In the genomic region with DNA sequence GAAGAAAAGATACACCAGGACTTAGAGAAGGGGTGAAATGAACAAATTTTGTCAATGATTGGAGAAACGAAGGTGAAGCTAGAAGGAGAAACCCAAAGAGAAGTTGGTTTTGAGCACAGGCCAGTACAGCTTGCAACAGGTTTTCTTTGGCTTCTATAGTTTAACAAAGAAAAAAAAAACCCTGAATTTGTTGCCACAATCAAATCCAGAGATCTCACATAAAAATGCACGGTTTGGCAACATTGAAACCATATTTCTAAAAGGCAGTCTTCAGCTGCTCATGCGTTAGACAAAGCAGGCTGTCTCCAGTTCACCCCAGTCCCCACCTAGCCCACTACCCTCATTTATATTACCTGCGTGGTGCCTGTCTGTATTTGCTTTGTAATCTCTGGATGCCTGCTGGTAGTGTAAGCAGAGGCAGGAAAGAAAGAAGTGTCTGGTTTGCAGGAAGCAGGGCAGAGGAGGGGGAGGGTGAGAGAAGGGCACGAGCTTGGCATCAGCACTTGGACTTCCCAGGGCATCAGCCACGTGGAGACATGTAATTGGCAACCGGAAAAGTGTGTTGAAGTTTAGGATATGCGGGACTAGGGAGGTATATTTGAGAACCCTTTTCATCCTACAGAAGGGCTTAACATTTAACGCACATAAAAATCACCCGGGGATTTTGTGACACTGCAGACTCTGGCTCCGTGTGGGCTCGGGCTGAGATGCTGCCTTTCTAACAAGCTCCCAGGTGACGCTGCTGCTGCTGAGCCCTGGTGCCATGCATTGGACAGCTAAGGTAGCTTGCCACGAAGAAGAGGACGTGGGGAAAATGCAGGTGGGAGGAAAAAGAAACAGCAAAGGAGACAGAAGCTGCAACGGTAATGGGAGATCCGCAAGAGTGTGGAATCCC, we compare ENCODE assay signal across 13 cellular contexts. TPM values are rescaled to one million over a fixed set of nuclear protein-coding genes. Genes with fewer than 3 reads are reported as not detected.
DNase-seq lines count a peak whose midpoint lies in the region; ATAC-seq and TF ChIP-seq lines count a peak whose summit lies in the region.
"Had no signal": no experiment of that assay in that cellular context is flagged by ENCODE, and none has a peak within 500 bp of the region (broad histone marks: within the 10 kb centered on the region; RNA-seq: fewer than 3 reads in every experiment).

No MANE protein-coding gene starts in this region.

- H3K27ac Mint-ChIP-seq in CD4-positive, CD25-positive, alpha-beta regulatory T cell = peak overlapping the region; percentile 80 to 96 (median 95)
- peak overlapping the region; percentile 83 for H3K27ac Mint-ChIP-seq in activated T-helper 1 cell treated with anti-CD3 and anti-CD28 coated beads, Interleukin-12 subunit alpha, Interleukin-12 subunit beta, Interleukin-2, Interleukin-4 antibody, amounts not matched to agents 30 ng/mL and 10 ng/mL and 1 ng/mL, durations not matched to agents 14 hours and 24 hours and 36 hours

- H3K9me3 Mint-ChIP-seq in CD4-positive, CD25-positive, alpha-beta regulatory T cell = peaks cover 0 to 3% (median 0%) of the 10 kb centered on the region in 7 donors
- peaks cover 3% of the 10 kb centered on the region for H3K9me3 Mint-ChIP-seq in activated T-helper 1 cell treated with anti-CD3 and anti-CD28 coated beads, Interleukin-12 subunit alpha, Interleukin-12 subunit beta, Interleukin-2, Interleukin-4 antibody, amounts not matched to agents 30 ng/mL and 10 ng/mL and 1 ng/mL, durations not matched to agents 14 hours and 24 hours and 36 hours

- WGBS in GM23248 (ENCODE audit: low coverage in 1 of 2, low lambda C conversion rate in 2 of 2, missing lambda C conversion rate in 2 of 2), 2 experiments = 34% methylated on average over 17 of the region's 17 CpGs
- WGBS in hepatocyte (ENCODE audit: low lambda C conversion rate, missing lambda C conversion rate) = 55% methylated on average over 17 of the region's 17 CpGs
- whole genome bisulfite sequencing in suprapubic skin = 42% methylated on average over 17 of the region's 17 CpGs

- DNase-seq in CD4-positive, CD25-positive, alpha-beta regulatory T cell = no peak
- DNase-seq in GM23248 (peak; percentile 17), hepatocyte (ENCODE audit: low spot score) (no peak), suprapubic skin (ENCODE audit: low spot score in 2 of 2) (no peak), SIG-M5 (lab: John Stamatoyannopoulos, UW) (no peak), NOMO-1 (lab: John Stamatoyannopoulos, UW; ENCODE audit: unreplicated experiment in 2 of 2) (no peak)
- no peak for DNase-seq in activated T-helper 1 cell treated with anti-CD3 and anti-CD28 coated beads, Interleukin-12 subunit alpha, Interleukin-12 subunit beta, Interleukin-2, Interleukin-4 antibody, amounts not matched to agents 30 ng/mL and 10 ng/mL and 1 ng/mL, durations not matched to agents 14 hours and 24 hours and 36 hours (ENCODE audit: low spot score)
- DNase-seq: activated CD4-positive, alpha-beta T cell treated with anti-CD3 and anti-CD28 coated beads, Interleukin-2, amount 50 U/mL, for 4 hours; stimulated activated CD4-positive, alpha-beta T cell treated with anti-CD3 and anti-CD28 coated beads, Interleukin-2, amount 100 ng/mL, for 48 hours had no signal

- in situ Hi-C loops in GM23248 (cut with MboI) = loop anchor here (5.0 kb wide), 1 partner anchor 425 kb away; no protein-coding TSS in a partner anchor

- H3K4me2 ChIP-seq in GM23248 (ENCODE audit: unreplicated experiment) (no peak overlapping the region), hepatocyte (peak overlapping the region; percentile 13)

- no peak for TF ChIP-seq POLR2A in suprapubic skin (IDR thresholded peaks at IDR 0.05)

- no peak overlapping the region for H2AFZ ChIP-seq in GM23248
- no peak overlapping the region for H2AFZ ChIP-seq in hepatocyte
- H2AFZ ChIP-seq: parathyroid adenoma had no signal

- no peaks in the 10 kb centered on the region for H3F3A ChIP-seq in GM23248 (ENCODE audit: insufficient read depth)

- H3K27me3 Mint-ChIP-seq in CD4-positive, CD25-positive, alpha-beta regulatory T cell = no peaks in the 10 kb centered on the region
- H3K27me3 Mint-ChIP-seq in activated T-helper 1 cell treated with anti-CD3 and anti-CD28 coated beads, Interleukin-12 subunit alpha, Interleukin-12 subunit beta, Interleukin-2, Interleukin-4 antibody, amounts not matched to agents 30 ng/mL and 10 ng/mL and 1 ng/mL, durations not matched to agents 14 hours and 24 hours and 36 hours (ENCODE audit: insufficient read depth) = no peaks in the 10 kb centered on the region

- peaks cover 10% of the 10 kb centered on the region for H3K36me3 ChIP-seq in CD4-positive, CD25-positive, alpha-beta regulatory T cell (ENCODE audit: control insufficient read depth, insufficient read depth, low read length)
- no peaks in the 10 kb centered on the region for H3K36me3 ChIP-seq in GM23248 (ENCODE audit: low read depth)
- H3K36me3 ChIP-seq in hepatocyte (replicated peaks; ENCODE audit: insufficient read depth, low read depth) = no peaks in the 10 kb centered on the region
- H3K36me3 ChIP-seq in suprapubic skin = peaks cover 9% of the 10 kb centered on the region

- H3K9me3 ChIP-seq in CD4-positive, CD25-positive, alpha-beta regulatory T cell (ENCODE audit: control insufficient read depth in 2 of 2, low read length in 2 of 2) = no peaks in the 10 kb centered on the region
- no peaks in the 10 kb centered on the region for H3K9me3 ChIP-seq in GM23248 (ENCODE audit: low read depth)
- no peaks in the 10 kb centered on the region for H3K9me3 ChIP-seq in hepatocyte (ENCODE audit: low read depth)
- H3K9me3 ChIP-seq in suprapubic skin = no peaks in the 10 kb centered on the region
- H3K9me3 ChIP-seq: esophagus muscularis mucosa had no signal

- no peak for ATAC-seq in CD4-positive, CD25-positive, alpha-beta regulatory T cell (ENCODE audit: low read depth in 2 of 2)
- no peak for ATAC-seq in HG02852 (IDR thresholded peaks at IDR 0.05; ENCODE audit: unreplicated experiment)

- H3K4me3 ChIP-seq in CD4-positive, CD25-positive, alpha-beta regulatory T cell (ENCODE audit: low read depth, low read length) = peak overlapping the region; percentile 28
- H3K4me3 ChIP-seq in GM23248 (no peak overlapping the region), hepatocyte (no peak overlapping the region), suprapubic skin (no peak overlapping the region)
- H3K4me3 ChIP-seq: esophagus muscularis mucosa had no signal

- H4K20me1 ChIP-seq in GM23248 (ENCODE audit: insufficient read depth) (no peaks in the 10 kb centered on the region), hepatocyte (ENCODE audit: insufficient read depth, poor library complexity, severe bottlenecking) (no peaks in the 10 kb centered on the region)

- H3K27me3 ChIP-seq in CD4-positive, CD25-positive, alpha-beta regulatory T cell (ENCODE audit: control insufficient read depth, insufficient read depth, low read length) = no peaks in the 10 kb centered on the region
- no peaks in the 10 kb centered on the region for H3K27me3 ChIP-seq in GM23248 (replicated peaks; ENCODE audit: insufficient read depth)
- no peaks in the 10 kb centered on the region for H3K27me3 ChIP-seq in hepatocyte
- H3K27me3 ChIP-seq in suprapubic skin = no peaks in the 10 kb centered on the region
- H3K27me3 ChIP-seq: esophagus muscularis mucosa had no signal

- peak overlapping the region; percentile 57 for H3K27ac ChIP-seq in CD4-positive, CD25-positive, alpha-beta regulatory T cell (ENCODE audit: insufficient read depth, low read length, poor library complexity, severe bottlenecking)
- H3K27ac ChIP-seq in GM23248 (no peak overlapping the region), hepatocyte (no peak overlapping the region), suprapubic skin (no peak overlapping the region)
- H3K27ac ChIP-seq: esophagus muscularis mucosa, parathyroid adenoma had no signal

- H3K9ac ChIP-seq in GM23248 = no peak overlapping the region
- H3K9ac ChIP-seq: parathyroid adenoma had no signal

- H3K79me2 ChIP-seq in GM23248 (ENCODE audit: insufficient read depth) (no peaks in the 10 kb centered on the region), hepatocyte (no peaks in the 10 kb centered on the region)
- H3K79me2 ChIP-seq: parathyroid adenoma had no signal

- H3K4me1 ChIP-seq in CD4-positive, CD25-positive, alpha-beta regulatory T cell (ENCODE audit: control insufficient read depth, insufficient read depth, low read length, poor library complexity, severe bottlenecking) = peaks cover 13% of the 10 kb centered on the region
- H3K4me1 ChIP-seq in GM23248 (ENCODE audit: insufficient read depth) (peaks cover 14% of the 10 kb centered on the region), hepatocyte (ENCODE audit: insufficient read depth) (peaks cover 11% of the 10 kb centered on the region), suprapubic skin (peaks cover 12% of the 10 kb centered on the region)

- peak overlapping the region in 2 of 4 donors; percentile 71 to 73 for H3K4me3 Mint-ChIP-seq in CD4-positive, CD25-positive, alpha-beta regulatory T cell
- no peak overlapping the region for H3K4me3 Mint-ChIP-seq in activated T-helper 1 cell treated with anti-CD3 and anti-CD28 coated beads, Interleukin-12 subunit alpha, Interleukin-12 subunit beta, Interleukin-2, Interleukin-4 antibody, amounts not matched to agents 30 ng/mL and 10 ng/mL and 1 ng/mL, durations not matched to agents 14 hours and 24 hours and 36 hours

- no peak for TF ChIP-seq CTCF in hepatocyte (IDR thresholded peaks at IDR 0.05; ENCODE audit: poor library complexity)
- no peak for TF ChIP-seq CTCF in suprapubic skin (IDR thresholded peaks at IDR 0.05)

- intact Hi-C loops in activated T-helper 1 cell treated with anti-CD3 and anti-CD28 coated beads, Interleukin-12 subunit alpha, Interleukin-12 subunit beta, Interleukin-2, Interleukin-4 antibody, amounts not matched to agents 30 ng/mL and 10 ng/mL and 1 ng/mL, durations not matched to agents 14 hours and 24 hours and 36 hours (cut with micrococcal nuclease) = loop anchor here (1.0 to 5.0 kb wide), 5 partner anchors 63 to 253 kb away; partner anchors contain the start of gene DOK5

- peaks cover 4 to 22% (median 14%) of the 10 kb centered on the region in 4 donors for H3K4me1 Mint-ChIP-seq in CD4-positive, CD25-positive, alpha-beta regulatory T cell
- peaks cover 25% of the 10 kb centered on the region for H3K4me1 Mint-ChIP-seq in activated T-helper 1 cell treated with anti-CD3 and anti-CD28 coated beads, Interleukin-12 subunit alpha, Interleukin-12 subunit beta, Interleukin-2, Interleukin-4 antibody, amounts not matched to agents 30 ng/mL and 10 ng/mL and 1 ng/mL, durations not matched to agents 14 hours and 24 hours and 36 hours (ENCODE audit: low read depth)

- no peaks in the 10 kb centered on the region for H3K9me2 ChIP-seq in GM23248 (ENCODE audit: insufficient read depth)
- H3K9me2 ChIP-seq in hepatocyte (replicated peaks; ENCODE audit: insufficient read depth) = no peaks in the 10 kb centered on the region

- no peak for TF ChIP-seq EP300 in suprapubic skin (IDR thresholded peaks at IDR 0.05)

- peaks cover 5% of the 10 kb centered on the region for H3K36me3 Mint-ChIP-seq in CD4-positive, CD25-positive, alpha-beta regulatory T cell
- H3K36me3 Mint-ChIP-seq in activated T-helper 1 cell treated with anti-CD3 and anti-CD28 coated beads, Interleukin-12 subunit alpha, Interleukin-12 subunit beta, Interleukin-2, Interleukin-4 antibody, amounts not matched to agents 30 ng/mL and 10 ng/mL and 1 ng/mL, durations not matched to agents 14 hours and 24 hours and 36 hours (ENCODE audit: low read depth) = peaks cover 8% of the 10 kb centered on the region

RNA-seq across cellular contexts. Expression of gene PFDN4, which starts 14.4 kb away (rescaled TPM):
- 28.6 TPM for total RNA-seq in CD4-positive, CD25-positive, alpha-beta regulatory T cell
- 10 to 100 TPM; 73.9 to 94.6 (median 82.0) TPM for polyA plus RNA-seq in CD4-positive, CD25-positive, alpha-beta regulatory T cell
- total RNA-seq in GM23248 (2014; rRNA removed; shearing (Covaris generic)) = 64.5 and 70.9 TPM in 2 replicates
- 80.1 and 83.6 TPM in 2 replicates for polyA plus RNA-seq in GM23248 (2016; fragmentation: Nextera tagmentation; extraction: Ambion mirVana)
- total RNA-seq in activated T-helper 1 cell treated with anti-CD3 and anti-CD28 coated beads, Interleukin-12 subunit alpha, Interleukin-12 subunit beta, Interleukin-2, Interleukin-4 antibody, amounts not matched to agents 30 ng/mL and 10 ng/mL and 1 ng/mL, durations not matched to agents 14 hours and 24 hours and 36 hours = 72.6 and 75.8 TPM in 2 replicates
- 102 and 121 TPM in 2 replicates for total RNA-seq in hepatocyte
- 40.0 and 45.2 TPM in 2 replicates for polyA plus RNA-seq in hepatocyte
- total RNA-seq in suprapubic skin = 10 to 100 TPM; 33.2 to 48.7 (median 42.0) TPM

RNA-seq across cellular contexts. Expression of gene CYP24A1, which starts 48.5 kb away (rescaled TPM):
- total RNA-seq in CD4-positive, CD25-positive, alpha-beta regulatory T cell = 0.72 TPM
- under 1 TPM in 3 of 4 donors, not detected in 1; 0.49 to 0.80 (median 0.60) TPM for polyA plus RNA-seq in CD4-positive, CD25-positive, alpha-beta regulatory T cell
- 1.2 TPM in 1 of 2 replicates, not detected in the other for total RNA-seq in GM23248 (2014; rRNA removed; shearing (Covaris generic))
- polyA plus RNA-seq in GM23248 (2016; fragmentation: Nextera tagmentation; extraction: Ambion mirVana) (0.37 and 0.43 TPM in 2 replicates), hepatocyte (not detected in 2 replicates)
- total RNA-seq in activated T-helper 1 cell treated with anti-CD3 and anti-CD28 coated beads, Interleukin-12 subunit alpha, Interleukin-12 subunit beta, Interleukin-2, Interleukin-4 antibody, amounts not matched to agents 30 ng/mL and 10 ng/mL and 1 ng/mL, durations not matched to agents 14 hours and 24 hours and 36 hours = not detected in 2 replicates
- total RNA-seq in hepatocyte (1.5 and 1.9 TPM in 2 replicates), suprapubic skin (1 to 10 TPM in 3 of 4 donors, not detected in 1; 1.0 to 2.5 (median 1.5) TPM)
- total RNA-seq: esophagus muscularis mucosa, subcutaneous adipose tissue had no signal
